26 cellular contexts compared by ENCODE assay signal in genomic region chr7:158757404-158757989, GRCh38. TPM values are rescaled to one million over a fixed set of nuclear protein-coding genes. Genes with fewer than 3 reads are reported as not detected.
A peak's percentile ranks its signal among the peaks of the same experiment; 100 is the strongest.
DNase-seq lines count a peak whose midpoint lies in the region; ATAC-seq, FAIRE-seq and TF ChIP-seq lines count a peak whose summit lies in the region.
"Had no signal": no experiment of that assay in that cellular context is flagged by ENCODE, and none has a peak within 500 bp of the region (broad histone marks: within the 10 kb centered on the region; RNA-seq: fewer than 3 reads in every experiment).

No MANE protein-coding gene starts in this region.

- BruUV-seq in Panc1 (replicated peaks; lab: Mats Ljungman, UMichigan) = TSS peak; percentile 45

- H3K36me3 Mint-ChIP-seq in activated CD4-positive, alpha-beta T cell treated with anti-CD3 and anti-CD28 coated beads, Interleukin-2, amount 10 ng/mL, durations not matched to agents 24 days and 14 days (ENCODE audit: low read depth) = peaks cover 67% of the 10 kb centered on the region
- peaks cover 66% of the 10 kb centered on the region for H3K36me3 Mint-ChIP-seq in endodermal cell (ENCODE audit: low read depth)

- DNase-seq in activated CD4-positive, alpha-beta T cell treated with anti-CD3 and anti-CD28 coated beads, Interleukin-2, amount 10 ng/mL, durations not matched to agents 24 days and 14 days = no peak
- DNase-seq in activated CD4-positive, alpha-beta T cell treated with anti-CD3 and anti-CD28 coated beads, Interleukin-2, amount 50 U/mL, for 48 hours = no peak
- DNase-seq in A549 (ENCODE audit: low read depth in 1 of 2, low spot score in 1 of 2) = no peak
- no peak for DNase-seq in Panc1 (ENCODE audit: low read depth, low spot score)
- no peak for DNase-seq in endodermal cell
- DNase-seq in NCI-H526 (lab: John Stamatoyannopoulos, UW) = no peak
- DNase-seq in tibial artery = no peak
- no peak for DNase-seq in T1000 (lab: John Stamatoyannopoulos, UW)
- DNase-seq: ACHN; BE2C; Calu3; CD8-positive, alpha-beta memory T cell; DND-41; HCEC 1CT; Karpas-422; NCI-H1092 treated with DMSO at 0.1 percent for 48 hours; NCI-H1436; NCI-H187; NCI-H2081 treated with DMSO at 0.1 percent for 48 hours; NCI-H2171 treated with DMSO at 0.1 percent for 48 hours; NCI-H524; NCI-H774; SK-N-SH had no signal

- POLR2A ChIA-PET in A549 (lab: Yijun Ruan, JAX) (no interaction called here), Panc1 (lab: Charles Lee) (interaction anchor here (1.2 kb wide), 1 partner anchor 8 kb away, joined by 3 read pairs; no protein-coding TSS in a partner anchor)

- no peak for FAIRE-seq in A549 (lab: Jason Lieb, UNC)

- H3K4me3 ChIP-seq in A549 = no peak overlapping the region
- no peak overlapping the region for H3K4me3 ChIP-seq in Panc1 (ENCODE audit: low read depth in 2 of 2, low read length in 2 of 2)
- H3K4me3 ChIP-seq in endodermal cell (ENCODE audit: low read length) = no peak overlapping the region
- no peak overlapping the region for H3K4me3 ChIP-seq in tibial artery
- H3K4me3 ChIP-seq: GM23338 had no signal

- H3K27ac Mint-ChIP-seq in activated CD4-positive, alpha-beta T cell treated with anti-CD3 and anti-CD28 coated beads, Interleukin-2, amount 10 ng/mL, durations not matched to agents 24 days and 14 days = peak overlapping the region; percentile 60
- H3K27ac Mint-ChIP-seq in endodermal cell = peak overlapping the region; percentile 59
- H3K27ac Mint-ChIP-seq: GM23338 had no signal

- no peak for ATAC-seq in A549
- no peak for ATAC-seq in Panc1
- ATAC-seq: GM23338 had no signal

- TF ChIP-seq POLR2A in A549 (IDR thresholded peaks at IDR 0.05; ENCODE audit: low read length) = no peak

- TF ChIP-seq RAD21 in A549 (conservative IDR thresholded peaks at IDR 0.05 in 1 of 2, IDR thresholded peaks at IDR 0.05 in 1 of 2) = no peak

- no peaks in the 10 kb centered on the region for H3K9me3 Mint-ChIP-seq in activated CD4-positive, alpha-beta T cell treated with anti-CD3 and anti-CD28 coated beads, Interleukin-2, amount 10 ng/mL, durations not matched to agents 24 days and 14 days
- no peaks in the 10 kb centered on the region for H3K9me3 Mint-ChIP-seq in endodermal cell
- H3K9me3 Mint-ChIP-seq: CD14-positive monocyte; CD8-positive, alpha-beta memory T cell; GM23338 had no signal

- intact Hi-C loops in activated CD4-positive, alpha-beta T cell treated with anti-CD3 and anti-CD28 coated beads, Interleukin-2, amount 10 ng/mL, durations not matched to agents 24 days and 14 days (cut with micrococcal nuclease) = no loop called here
- intact Hi-C loops in Panc1 (cut with micrococcal nuclease; ENCODE audit: unreplicated experiment) (no loop called here), tibial artery (cut with DNase I; ENCODE audit: low total_unique reads) (no loop called here)

- in situ Hi-C loops in Panc1 (cut with HindIII; ENCODE audit: low pct_unique_long_range_greater_than_20kb, low sequenced_read_pairs) = no loop called here

- H3K27ac ChIP-seq in A549 (no peak overlapping the region), Panc1 (ENCODE audit: low read length) (no peak overlapping the region), endodermal cell (ENCODE audit: low read depth, low read length) (no peak overlapping the region), tibial artery (no peak overlapping the region)
- H3K27ac ChIP-seq: 22Rv1 had no signal

- no peak overlapping the region for H3K4me3 Mint-ChIP-seq in activated CD4-positive, alpha-beta T cell treated with anti-CD3 and anti-CD28 coated beads, Interleukin-2, amount 10 ng/mL, durations not matched to agents 24 days and 14 days
- no peak overlapping the region for H3K4me3 Mint-ChIP-seq in endodermal cell
- H3K4me3 Mint-ChIP-seq: CD14-positive monocyte; CD8-positive, alpha-beta memory T cell; GM23338 had no signal

- H3K9ac ChIP-seq in endodermal cell (ENCODE audit: extremely low read depth, low read length, poor library complexity, severe bottlenecking) = no peak overlapping the region
- H3K9ac ChIP-seq: SK-N-SH had no signal

- WGBS in A549 (ENCODE audit: missing lambda C conversion rate) = 96% methylated on average over 16 of the region's 16 CpGs
- WGBS in endodermal cell (ENCODE audit: insufficient coverage in 1 of 2, insufficient read length in 1 of 2), 2 experiments = 92 to 99% methylated on average over 15 to 16 of the region's 16 CpGs

- H3K4me2 ChIP-seq in A549 = no peak overlapping the region
- H3K4me2 ChIP-seq: GM23338, SK-N-SH had no signal

- CTCF ChIA-PET in A549 (lab: Yijun Ruan, JAX) = interaction anchor here (1.5 kb wide), 1 partner anchor 10 kb away, joined by 3 read pairs; no protein-coding TSS in a partner anchor
- CTCF ChIA-PET in Panc1 (lab: Charles Lee) = no interaction called here

- no peaks in the 10 kb centered on the region for H3K27me3 Mint-ChIP-seq in activated CD4-positive, alpha-beta T cell treated with anti-CD3 and anti-CD28 coated beads, Interleukin-2, amount 10 ng/mL, durations not matched to agents 24 days and 14 days
- no peaks in the 10 kb centered on the region for H3K27me3 Mint-ChIP-seq in endodermal cell (ENCODE audit: insufficient read depth)
- H3K27me3 Mint-ChIP-seq: CD8-positive, alpha-beta memory T cell had no signal

- H3K9me3 ChIP-seq in A549 (no peaks in the 10 kb centered on the region), Panc1 (ENCODE audit: control insufficient read depth, insufficient read depth, low read depth, low read length) (no peaks in the 10 kb centered on the region), endodermal cell (ENCODE audit: control insufficient read depth, low read length) (no peaks in the 10 kb centered on the region), tibial artery (no peaks in the 10 kb centered on the region)
- H3K9me3 ChIP-seq: BE2C, SK-N-SH had no signal

- H3K27me3 ChIP-seq in Panc1 (ENCODE audit: control insufficient read depth, insufficient read depth, low read length) (no peaks in the 10 kb centered on the region), endodermal cell (ENCODE audit: control insufficient read depth, insufficient read depth, low read length, poor library complexity, severe bottlenecking) (no peaks in the 10 kb centered on the region), tibial artery (no peaks in the 10 kb centered on the region)
- H3K27me3 ChIP-seq: BE2C had no signal

- peaks cover 16% of the 10 kb centered on the region for H3K36me3 ChIP-seq in Panc1 (ENCODE audit: control insufficient read depth, insufficient read depth, low read length)
- H3K36me3 ChIP-seq in endodermal cell (ENCODE audit: control insufficient read depth, insufficient read depth, low read length) = peaks cover 54% of the 10 kb centered on the region
- peaks cover 60 to 97% (median 80%) of the 10 kb centered on the region in 3 donors for H3K36me3 ChIP-seq in tibial artery

- TF ChIP-seq EP300 in A549 (IDR thresholded peaks at IDR 0.05) = no peak

- no peak for TF ChIP-seq CTCF in A549 (IDR thresholded peaks at IDR 0.05)
- TF ChIP-seq CTCF in Panc1 (IDR thresholded peaks at IDR 0.05) = no peak
- no peak for TF ChIP-seq CTCF in endodermal cell (conservative IDR thresholded peaks at IDR 0.05)
- TF ChIP-seq CTCF in tibial artery (IDR thresholded peaks at IDR 0.05) = no peak

- H3K4me1 Mint-ChIP-seq in activated CD4-positive, alpha-beta T cell treated with anti-CD3 and anti-CD28 coated beads, Interleukin-2, amount 10 ng/mL, durations not matched to agents 24 days and 14 days = peaks cover 3% of the 10 kb centered on the region
- H3K4me1 Mint-ChIP-seq in endodermal cell = peaks cover 14% of the 10 kb centered on the region
- H3K4me1 Mint-ChIP-seq: GM23338 had no signal

- no peaks in the 10 kb centered on the region for H3K4me1 ChIP-seq in A549
- H3K4me1 ChIP-seq in Panc1 (ENCODE audit: control insufficient read depth, insufficient read depth, low read length) = no peaks in the 10 kb centered on the region
- no peaks in the 10 kb centered on the region for H3K4me1 ChIP-seq in endodermal cell (ENCODE audit: control insufficient read depth, insufficient read depth, low read length)
- no peaks in the 10 kb centered on the region for H3K4me1 ChIP-seq in tibial artery
- H3K4me1 ChIP-seq: BE2C had no signal

TF ChIP-seq in A549, 52 proteins besides CTCF, POLR2A, EP300 and RAD21:
- TF ChIP-seq MAFK (IDR thresholded peaks at IDR 0.05; ENCODE audit: partially characterized antibody) = peak; percentile 79
- no peak for TF ChIP-seq KDM5A (IDR thresholded peaks at IDR 0.05)

RNA-seq across cellular contexts. Expression of gene NCAPG2, which starts 52.9 kb away (rescaled TPM):
- 94.6 and 96.3 TPM in 2 replicates for total RNA-seq in activated CD4-positive, alpha-beta T cell treated with anti-CD3 and anti-CD28 coated beads, Interleukin-2, amount 10 ng/mL, durations not matched to agents 24 days and 14 days
- 49.2 and 63.0 TPM in 2 replicates for polyA plus RNA-seq in A549 (2011; rRNA removed)
- 39.7 and 41.5 TPM in 2 replicates for polyA plus RNA-seq in A549 (2012; cell fraction: cytosol; rRNA removed)
- polyA plus RNA-seq in A549 (2012; cell fraction: nucleus; rRNA removed) = 34.7 and 47.1 TPM in 2 replicates
- 49.4 to 54.0 TPM (median 53.8 TPM) in 3 replicates for polyA plus RNA-seq in A549 (2017; fragmentation: RNase III; extraction: RNeasy Plus Mini Kit Qiagen cat#74134 plus additional on column Dnase treatment)
- polyA minus RNA-seq in A549 (2011; rRNA and poly(A)+ RNA removed) = 70.8 and 71.5 TPM in 2 replicates
- total RNA-seq in Panc1 (2021; ENCODE audit: unreplicated experiment) = 81.4 TPM
- 40.0 TPM for polyA plus RNA-seq in Panc1 (2012; ENCODE audit: insufficient read length)
- 10 to 100 TPM; 58.7 to 77.1 TPM for total RNA-seq in endodermal cell
- 54.0 TPM for polyA plus RNA-seq in endodermal cell (2013, experiment 1 of 2)
- polyA plus RNA-seq in endodermal cell (2013, experiment 2 of 2) = 49.2 TPM
